ENCODE assay signal across 1 cellular context in genomic region chr21:41371698-41372030, GRCh38.
TF ChIP-seq lines count a peak whose summit lies in the region.

No MANE protein-coding gene starts in this region.

TF ChIP-seq in HepG2, 621 proteins besides CTCF, POLR2A, EP300 and RAD21:
- TF ChIP-seq IKZF1 (IDR thresholded peaks at IDR 0.05) (no peak), FIP1L1 (IDR thresholded peaks at IDR 0.05; ENCODE audit: borderline replicate concordance, insufficient read depth, low read depth, low read length) (no peak), ZNF674 (CRISPR knock-in tag; IDR thresholded peaks at IDR 0.05; ENCODE audit: low read depth) (no peak), XRCC5 (optimal IDR thresholded peaks at IDR 0.05; ENCODE audit: low read length) (no peak), MXD3 (CRISPR knock-in tag; IDR thresholded peaks at IDR 0.05) (no peak)
